Comparison of ENCODE assay signal across 24 cellular contexts in the genomic region with DNA sequence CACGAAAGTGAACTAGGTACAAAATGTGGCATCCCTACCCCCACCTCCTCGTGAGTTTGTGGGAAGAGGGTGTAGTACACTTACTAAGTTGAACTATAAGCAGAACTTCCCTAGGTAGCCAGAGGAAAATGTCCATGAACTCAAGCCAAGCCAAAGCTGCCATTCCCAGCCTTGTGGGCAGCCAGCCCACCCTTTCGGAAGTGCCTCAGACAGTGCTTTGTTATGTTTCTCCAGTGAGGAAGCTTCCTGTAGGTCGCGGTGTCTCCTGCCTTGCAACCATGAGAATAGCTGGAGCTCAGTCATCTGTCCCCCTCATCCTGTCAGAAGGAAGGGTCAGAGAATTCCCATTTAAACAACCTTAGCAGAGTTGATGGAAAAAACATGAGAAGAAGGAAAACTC.
DNase-seq lines count a peak whose midpoint lies in the region; ATAC-seq and TF ChIP-seq lines count a peak whose summit lies in the region.
"Had no signal": no experiment of that assay in that cellular context is flagged by ENCODE, and none has a peak within 500 bp of the region (broad histone marks: within the 10 kb centered on the region; RNA-seq: fewer than 3 reads in every experiment).

No MANE protein-coding gene starts in this region.

- H2BK5ac ChIP-seq in mesendoderm (ENCODE audit: low read length), result peak overlapping the region; percentile 21

- peak overlapping the region; percentile 33; the same call in 1 of the 2 replicates for H2AFZ ChIP-seq in GM23248
- H2AFZ ChIP-seq: hepatocyte had no signal

- H3K9ac ChIP-seq in GM23248, result no peak overlapping the region
- peak overlapping the region; percentile 49 for H3K9ac ChIP-seq in adipocyte (ENCODE audit: low read length)
- no peak overlapping the region for H3K9ac ChIP-seq in mesendoderm (ENCODE audit: low read length)

- H2BK120ac ChIP-seq in mesendoderm (ENCODE audit: low read depth, low read length), result peak overlapping the region; percentile 17

- 55 to 57% methylated on average over 5 of the region's 5 CpGs for WGBS in GM23248 (ENCODE audit: low coverage in 1 of 2, low lambda C conversion rate in 2 of 2, missing lambda C conversion rate in 2 of 2), 2 experiments
- WGBS in heart right ventricle, 2 donors, result 48 to 60% methylated on average over 5 of the region's 5 CpGs
- WGBS in mesendoderm (ENCODE audit: extremely low coverage, insufficient coverage, low lambda C conversion rate), result no CpG with 5 or more reads among the region's 5 CpGs

- no peak for DNase-seq in GM23248
- DNase-seq in adipocyte (ENCODE audit: low read depth), result no peak
- peak; percentile 31 to 39 for DNase-seq in heart right ventricle
- peak; percentile 29 for DNase-seq in mesendoderm
- no peak for DNase-seq in stimulated activated CD4-positive, alpha-beta T cell treated with anti-CD3 and anti-CD28 coated beads, Interleukin-2, amount 100 ng/mL, for 24 hours
- DNase-seq in DMS53 (lab: John Stamatoyannopoulos, UW), result no peak
- DNase-seq in GM13977 (ENCODE audit: low spot score), result no peak
- DNase-seq: activated CD4-positive, alpha-beta T cell treated with anti-CD3 and anti-CD28 coated beads, Interleukin-2, amount 50 U/mL, for 4 hours; activated CD8-positive, alpha-beta memory T cell treated with anti-CD3 and anti-CD28 coated beads, Interleukin-2, amount 50 U/mL, for 4 hours; body of pancreas; effector CD4-positive, alpha-beta T cell; erythroblast; foreskin melanocyte; GF-D8; NCI-H1105; OCI-M1; psoas muscle; SHP77; T-helper 9 cell; trophoblast cell had no signal

- H3K27ac ChIP-seq in GM23248 (no peak overlapping the region), heart right ventricle (peak overlapping the region in 4 of 10 donors; percentile 31 to 57 (median 56)), mesendoderm (ENCODE audit: low read depth, low read length) (no peak overlapping the region)
- H3K27ac ChIP-seq: body of pancreas, hepatocyte, psoas muscle, skin epidermis had no signal

- H3K9me3 ChIP-seq in GM23248 (ENCODE audit: low read depth) (no peaks in the 10 kb centered on the region), adipocyte (ENCODE audit: control insufficient read depth, low read length) (no peaks in the 10 kb centered on the region), heart right ventricle (peaks cover 0 to 6% (median 0%) of the 10 kb centered on the region in 11 donors)
- H3K9me3 ChIP-seq: psoas muscle had no signal

- H3K36me3 ChIP-seq in GM23248 (ENCODE audit: low read depth) (no peaks in the 10 kb centered on the region), adipocyte (ENCODE audit: control insufficient read depth, insufficient read depth, low read length, severe bottlenecking) (no peaks in the 10 kb centered on the region), heart right ventricle (no peaks in the 10 kb centered on the region), mesendoderm (ENCODE audit: control insufficient read depth, insufficient read depth, low read length) (no peaks in the 10 kb centered on the region)

- H3K4me3 ChIP-seq in GM23248 (no peak overlapping the region), adipocyte (ENCODE audit: low read length) (peak overlapping the region; percentile 9), heart right ventricle (no peak overlapping the region), mesendoderm (ENCODE audit: low read length) (no peak overlapping the region)
- H3K4me3 ChIP-seq: body of pancreas, hepatocyte, psoas muscle, skin epidermis had no signal

- H3K23ac ChIP-seq in mesendoderm (ENCODE audit: low read length), result no peak overlapping the region

- no peak overlapping the region for H4K5ac ChIP-seq in mesendoderm (ENCODE audit: low read length)

- TF ChIP-seq CTCF in heart right ventricle (IDR thresholded peaks at IDR 0.05) (no peak), GM13977 (IDR thresholded peaks at IDR 0.05; ENCODE audit: extremely low read depth, insufficient read depth, missing control alignments) (no peak)

- peak overlapping the region; percentile 21 for H2BK15ac ChIP-seq in mesendoderm (replicated peaks; ENCODE audit: low read depth)

- intact Hi-C loops in heart right ventricle (cut with DNase I), result loop anchor here in 2 of 10 donors (5.0 to 10.0 kb wide), 2 partner anchors 77 to 89 kb away; no protein-coding TSS in a partner anchor

- peak overlapping the region; percentile 59 for H2AK5ac ChIP-seq in mesendoderm (ENCODE audit: low read length)

- in situ Hi-C loops in GM23248 (cut with MboI) (no loop called here), GM13977 (cut with MboI; ENCODE audit: low pct_unique_long_range_greater_than_20kb, low sequenced_read_pairs, unreplicated experiment) (no loop called here)

- H3K79me1 ChIP-seq in mesendoderm (ENCODE audit: low read length), result no peaks in the 10 kb centered on the region

- peaks cover 6% of the 10 kb centered on the region; the same call in 1 of the 2 replicates for H3F3A ChIP-seq in GM23248 (ENCODE audit: insufficient read depth)

- H3K4me2 ChIP-seq in GM23248 (ENCODE audit: unreplicated experiment) (no peak overlapping the region), mesendoderm (ENCODE audit: low read length) (no peak overlapping the region)
- H3K4me2 ChIP-seq: hepatocyte had no signal

- H3K4me1 ChIP-seq in GM23248 (ENCODE audit: insufficient read depth) (peaks cover 17% of the 10 kb centered on the region), adipocyte (ENCODE audit: control insufficient read depth, insufficient read depth, low read length) (peaks cover 36% of the 10 kb centered on the region), heart right ventricle (peaks cover 0 to 62% (median 35%) of the 10 kb centered on the region in 9 donors), mesendoderm (ENCODE audit: control insufficient read depth, low read depth, low read length) (peaks cover 21% of the 10 kb centered on the region)
- H3K4me1 ChIP-seq: psoas muscle had no signal

- no peaks in the 10 kb centered on the region for H3K9me2 ChIP-seq in GM23248 (ENCODE audit: insufficient read depth)

- peak overlapping the region; percentile 88 for H3K18ac ChIP-seq in mesendoderm (ENCODE audit: low read length)

- no peaks in the 10 kb centered on the region for H4K20me1 ChIP-seq in GM23248 (ENCODE audit: insufficient read depth)

- peak in 7 of 8 donors; percentile 39 to 87 (median 76) for ATAC-seq in heart right ventricle
- ATAC-seq in HG02571 (IDR thresholded peaks at IDR 0.05; ENCODE audit: unreplicated experiment), result no peak
- ATAC-seq: activated T-helper 17 cell treated with anti-CD3 and anti-CD28 coated beads, Interleukin-2, amount 50 U/mL, for 72 hours; body of pancreas; psoas muscle had no signal

- H3K79me2 ChIP-seq in GM23248 (ENCODE audit: insufficient read depth) (no peaks in the 10 kb centered on the region), mesendoderm (ENCODE audit: control insufficient read depth, insufficient read depth, low read length) (no peaks in the 10 kb centered on the region)
- H3K79me2 ChIP-seq: hepatocyte had no signal

- no peak overlapping the region for H4K8ac ChIP-seq in mesendoderm (ENCODE audit: low read depth, low read length)

- peak overlapping the region; percentile 52 for H3K56ac ChIP-seq in mesendoderm (ENCODE audit: low read length)

- H3K27me3 ChIP-seq in GM23248 (replicated peaks; ENCODE audit: insufficient read depth) (no peaks in the 10 kb centered on the region), adipocyte (replicated peaks; ENCODE audit: control insufficient read depth, insufficient read depth, low read length) (no peaks in the 10 kb centered on the region), heart right ventricle (no peaks in the 10 kb centered on the region), mesendoderm (ENCODE audit: insufficient read depth, low read length, poor library complexity) (no peaks in the 10 kb centered on the region)
- H3K27me3 ChIP-seq: body of pancreas, hepatocyte had no signal

- H3K4ac ChIP-seq in mesendoderm (ENCODE audit: low read depth, low read length), result peak overlapping the region; percentile 46

Comparison
In these comparisons a context has a peak if more than half of its experiments do, and no peak if none do; other contexts are left out.
1. DNase-seq: peak in heart right ventricle (2 of 2) and mesendoderm (single experiment); none in GM23248 (single experiment), adipocyte (single experiment), stimulated activated CD4-positive, alpha-beta T cell treated with anti-CD3 and anti-CD28 coated beads, Interleukin-2, amount 100 ng/mL, for 24 hours (0 of 2), DMS53 (single experiment) and GM13977 (single experiment).